Comparison of ENCODE assay signal across 8 cellular contexts in genomic region chr1:204506969-204507316, GRCh38. TPM values are rescaled to one million over a fixed set of nuclear protein-coding genes. Genes with fewer than 3 reads are reported as not detected.
DNase-seq lines count a peak whose midpoint lies in the region; ATAC-seq and TF ChIP-seq lines count a peak whose summit lies in the region.

No MANE protein-coding gene starts in this region.

- H3K4me3 ChIP-seq in Karpas-422 (ENCODE audit: low read length) (peak overlapping the region; percentile 68), Peyer's patch (peak overlapping the region; percentile 40 to 63 (median 50)), fibroblast of lung (replicated peaks in 1 of 4; ENCODE audit: control extremely low read depth in 1 of 4, insufficient read depth in 1 of 4, low read depth in 3 of 4, low read length in 4 of 4) (peak overlapping the region; percentile 57 to 77 (median 62))

- no peaks in the 10 kb centered on the region for H3K27me3 Mint-ChIP-seq in activated T-cell treated with anti-CD3 and anti-CD28 coated beads, Interleukin-2, amount 50 U/mL, for 72 hours (ENCODE audit: low read depth)
- no peaks in the 10 kb centered on the region for H3K27me3 Mint-ChIP-seq in natural killer cell treated with Interleukin-12 subunit alpha and Interleukin-12 subunit beta and Interleukin-15 and Interleukin-18, amount 100 ng/mL, for 72 hours

- no peaks in the 10 kb centered on the region for H3K9me2 ChIP-seq in Karpas-422 (replicated peaks; ENCODE audit: insufficient read depth, low read length)

- H3K4me2 ChIP-seq in Karpas-422 (ENCODE audit: low read depth, low read length, poor library complexity, severe bottlenecking) (peak overlapping the region; percentile 82), fibroblast of lung (ENCODE audit: extremely low read depth, insufficient read depth, low read length) (peak overlapping the region; percentile 98)

- H3K9ac ChIP-seq in Karpas-422 (ENCODE audit: low read length) (peak overlapping the region; percentile 72), fibroblast of lung (ENCODE audit: insufficient read depth, low read length) (peak overlapping the region; percentile 20)

- TF ChIP-seq CTCF in Peyer's patch (IDR thresholded peaks at IDR 0.05): no peak
- TF ChIP-seq CTCF in fibroblast of lung (conservative IDR thresholded peaks at IDR 0.05 in 1 of 2, IDR thresholded peaks at IDR 0.05 in 1 of 2; ENCODE audit: low read depth in 1 of 2, low read length in 2 of 2): no peak

- H3K4me1 ChIP-seq in Karpas-422 (ENCODE audit: low read length) (peaks cover 19% of the 10 kb centered on the region), Peyer's patch (peaks cover 0 to 5% (median 2%) of the 10 kb centered on the region in 4 donors), fibroblast of lung (ENCODE audit: control insufficient read depth, extremely low read depth, insufficient read depth, low read length) (peaks cover 4% of the 10 kb centered on the region)

- H3K27ac ChIP-seq in Karpas-422 (ENCODE audit: low read length) (peak overlapping the region; percentile 85), Peyer's patch (peak overlapping the region; percentile 78 to 89 (median 82)), fibroblast of lung (ENCODE audit: insufficient read depth, low read length) (peak overlapping the region; percentile 71)

- peak; percentile 52 for ATAC-seq in GM21825 (IDR thresholded peaks at IDR 0.05; ENCODE audit: unreplicated experiment)
- ATAC-seq in activated T-cell treated with anti-CD3 and anti-CD28 coated beads, Interleukin-2, amount 50 U/mL, for 72 hours (replicated peaks in 1 of 2): peak; percentile 84 to 86
- peak; percentile 89 to 92 for ATAC-seq in natural killer cell treated with Interleukin-12 subunit alpha and Interleukin-12 subunit beta and Interleukin-15 and Interleukin-18, amount 100 ng/mL, for 72 hours

- H3K27ac Mint-ChIP-seq in activated T-cell treated with anti-CD3 and anti-CD28 coated beads, Interleukin-2, amount 50 U/mL, for 72 hours: peak overlapping the region; percentile 100
- H3K27ac Mint-ChIP-seq in natural killer cell treated with Interleukin-12 subunit alpha and Interleukin-12 subunit beta and Interleukin-15 and Interleukin-18, amount 100 ng/mL, for 72 hours: peak overlapping the region; percentile 94 to 100

- H3K9me3 ChIP-seq in Karpas-422 (ENCODE audit: low read length): no peaks in the 10 kb centered on the region
- H3K9me3 ChIP-seq in Peyer's patch: no peaks in the 10 kb centered on the region
- no peaks in the 10 kb centered on the region for H3K9me3 ChIP-seq in fibroblast of lung (ENCODE audit: control insufficient read depth, insufficient read depth, low read depth, low read length)

- H3K79me2 ChIP-seq in Karpas-422 (ENCODE audit: low read length) (no peaks in the 10 kb centered on the region), fibroblast of lung (ENCODE audit: control insufficient read depth, insufficient read depth, low read length) (no peaks in the 10 kb centered on the region)

- peaks cover 42% of the 10 kb centered on the region for H3K4me1 Mint-ChIP-seq in activated T-cell treated with anti-CD3 and anti-CD28 coated beads, Interleukin-2, amount 50 U/mL, for 72 hours (ENCODE audit: low read depth)
- H3K4me1 Mint-ChIP-seq in natural killer cell treated with Interleukin-12 subunit alpha and Interleukin-12 subunit beta and Interleukin-15 and Interleukin-18, amount 100 ng/mL, for 72 hours (ENCODE audit: low read depth in 2 of 2): peaks cover 33 to 38% of the 10 kb centered on the region in 2 donors

- peaks cover 0 to 7% of the 10 kb centered on the region in 2 donors for H3K36me3 Mint-ChIP-seq in activated T-cell treated with anti-CD3 and anti-CD28 coated beads, Interleukin-2, amount 50 U/mL, for 72 hours (ENCODE audit: insufficient read depth in 2 of 2)
- H3K36me3 Mint-ChIP-seq in natural killer cell treated with Interleukin-12 subunit alpha and Interleukin-12 subunit beta and Interleukin-15 and Interleukin-18, amount 100 ng/mL, for 72 hours: no peaks in the 10 kb centered on the region

- peak overlapping the region; percentile 64 for H2AFZ ChIP-seq in Karpas-422 (ENCODE audit: low read length)
- H2AFZ ChIP-seq in fibroblast of lung (ENCODE audit: low read length): peak overlapping the region; percentile 99

- H3K36me3 ChIP-seq in Karpas-422 (ENCODE audit: insufficient read depth, low read length): no peaks in the 10 kb centered on the region
- H3K36me3 ChIP-seq in Peyer's patch: no peaks in the 10 kb centered on the region
- no peaks in the 10 kb centered on the region for H3K36me3 ChIP-seq in fibroblast of lung (ENCODE audit: control insufficient read depth, insufficient read depth, low read length)

- DNase-seq in DMS153 treated with DMSO at 0.1 percent for 48 hours (lab: John Stamatoyannopoulos, UW; ENCODE audit: unreplicated experiment) (peak; percentile 97), Karpas-422 (peak; percentile 97), Peyer's patch (peak in 2 of 3 donors; percentile 85 to 92), fibroblast of lung (ENCODE audit: low read depth in 2 of 2) (peak; percentile 84 to 98)
- DNase-seq in activated T-cell treated with anti-CD3 and anti-CD28 coated beads, Interleukin-2, amount 50 U/mL, for 72 hours: peak; percentile 85 to 93
- DNase-seq in natural killer cell treated with Interleukin-12 subunit alpha and Interleukin-12 subunit beta and Interleukin-15 and Interleukin-18, amount 100 ng/mL, for 72 hours (ENCODE audit: low spot score): peak; percentile 90
- DNase-seq in stimulated activated naive CD4-positive, alpha-beta T cell (lab: John Stamatoyannopoulos, UW): peak; percentile 70 to 97 (median 87)

- TF ChIP-seq POLR2A in Peyer's patch (IDR thresholded peaks at IDR 0.05): no peak

- H3K9me3 Mint-ChIP-seq in activated T-cell treated with anti-CD3 and anti-CD28 coated beads, Interleukin-2, amount 50 U/mL, for 72 hours: no peaks in the 10 kb centered on the region
- no peaks in the 10 kb centered on the region for H3K9me3 Mint-ChIP-seq in natural killer cell treated with Interleukin-12 subunit alpha and Interleukin-12 subunit beta and Interleukin-15 and Interleukin-18, amount 100 ng/mL, for 72 hours

- H3K27me3 ChIP-seq in Karpas-422 (ENCODE audit: low read length) (no peaks in the 10 kb centered on the region), Peyer's patch (no peaks in the 10 kb centered on the region), fibroblast of lung (ENCODE audit: control insufficient read depth, insufficient read depth, low read length) (no peaks in the 10 kb centered on the region)

- H3K4me3 Mint-ChIP-seq in activated T-cell treated with anti-CD3 and anti-CD28 coated beads, Interleukin-2, amount 50 U/mL, for 72 hours: peak overlapping the region; percentile 73 to 100
- peak overlapping the region; percentile 92 for H3K4me3 Mint-ChIP-seq in natural killer cell treated with Interleukin-12 subunit alpha and Interleukin-12 subunit beta and Interleukin-15 and Interleukin-18, amount 100 ng/mL, for 72 hours

- H4K20me1 ChIP-seq in Karpas-422 (ENCODE audit: insufficient read depth, low read depth, low read length): no peaks in the 10 kb centered on the region
- H4K20me1 ChIP-seq in fibroblast of lung (ENCODE audit: control insufficient read depth, extremely low read depth, insufficient read depth, low read length): no peaks in the 10 kb centered on the region

RNA-seq across cellular contexts. Expression of gene MDM4, which starts 9.3 kb away (rescaled TPM):
- total RNA-seq in Karpas-422 (2014; rRNA removed; shearing (Covaris generic); ENCODE audit: low replicate concordance): 73.7 and 96.9 TPM in 2 replicates
- total RNA-seq in Peyer's patch (100 to 1,000 TPM in 3 of 4 donors, 10 to 100 TPM in 1; 83.0 to 227 (median 125) TPM), fibroblast of lung (29.5 and 41.0 TPM in 2 replicates)
- total RNA-seq in activated T-cell treated with anti-CD3 and anti-CD28 coated beads, Interleukin-2, amount 50 U/mL, for 72 hours: 100 to 1,000 TPM; 147 to 153 TPM
- 14.2 and 23.6 TPM in 2 replicates for polyA plus RNA-seq in fibroblast of lung
- polyA plus RNA-seq in fibroblast of lung (2012): 5.3 and 5.7 TPM in 2 replicates
- polyA minus RNA-seq in fibroblast of lung (ENCODE audit: low replicate concordance): 13.2 and 14.6 TPM in 2 replicates
- 100 to 1,000 TPM; 104 to 151 TPM for total RNA-seq in natural killer cell treated with Interleukin-12 subunit alpha and Interleukin-12 subunit beta and Interleukin-15 and Interleukin-18, amount 100 ng/mL, for 72 hours

RNA-seq across cellular contexts. Expression of gene PIK3C2B, which starts 12.3 kb away (rescaled TPM):
- 4.2 and 4.5 TPM in 2 replicates for total RNA-seq in Karpas-422 (2014; rRNA removed; shearing (Covaris generic); ENCODE audit: low replicate concordance)
- total RNA-seq in Peyer's patch: 100 to 1,000 TPM in 3 of 4 donors, 10 to 100 TPM in 1; 68.5 to 162 (median 134) TPM
- total RNA-seq in activated T-cell treated with anti-CD3 and anti-CD28 coated beads, Interleukin-2, amount 50 U/mL, for 72 hours: 10 to 100 TPM; 43.1 to 54.5 TPM
- total RNA-seq in fibroblast of lung: 1.0 and 2.5 TPM in 2 replicates
- 1.4 and 2.4 TPM in 2 replicates for polyA plus RNA-seq in fibroblast of lung
- polyA plus RNA-seq in fibroblast of lung (2012): 0.63 and 1.5 TPM in 2 replicates
- 5.3 and 10.8 TPM in 2 replicates for polyA minus RNA-seq in fibroblast of lung (ENCODE audit: low replicate concordance)
- 10 to 100 TPM; 14.2 to 28.7 TPM for total RNA-seq in natural killer cell treated with Interleukin-12 subunit alpha and Interleukin-12 subunit beta and Interleukin-15 and Interleukin-18, amount 100 ng/mL, for 72 hours

Comparison
In these comparisons a context has a peak if more than half of its experiments do, and no peak if none do; other contexts are left out.
1. Peak in every context shown above with its lines: DNase-seq, ATAC-seq, H3K4me3 ChIP-seq and H3K27ac ChIP-seq.